ENCODE assay signal across 1 cellular context in the genomic region with DNA sequence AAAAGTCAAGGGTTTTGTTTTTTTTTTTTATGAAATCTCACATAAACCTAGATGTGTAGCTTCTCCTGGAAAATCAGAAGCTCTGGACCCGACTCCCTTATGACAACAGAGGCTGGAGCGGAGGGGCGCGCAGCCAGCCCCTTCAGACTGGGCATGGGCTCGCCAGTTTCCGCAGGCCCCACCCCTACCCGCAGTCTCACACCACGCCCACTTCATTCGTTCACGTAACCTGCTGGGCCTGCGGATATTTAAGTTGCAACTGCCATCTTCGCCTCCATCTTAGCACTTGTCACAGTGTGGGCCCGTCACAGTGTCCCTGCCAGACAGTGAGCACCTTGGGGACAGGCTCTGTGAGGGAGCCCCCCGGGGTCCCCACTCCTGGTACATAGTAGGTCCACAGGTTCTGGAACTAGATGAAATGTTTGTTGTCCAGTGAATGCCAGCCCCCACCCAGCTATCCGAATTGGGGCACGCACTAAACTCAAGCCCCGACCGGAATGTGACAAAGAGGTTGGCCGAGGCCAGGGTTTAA.
TF ChIP-seq lines count a peak whose summit lies in the region.

No MANE protein-coding gene starts in this region.

TF ChIP-seq in HepG2, 621 proteins besides CTCF, POLR2A, EP300 and RAD21 (continued from another document and continues in another):
- TF ChIP-seq ZNF737 (CRISPR knock-in tag; IDR thresholded peaks at IDR 0.05; ENCODE audit: borderline replicate concordance) (peak; percentile 44; the same call in 1 of the 2 replicates), TSC22D2 (CRISPR knock-in tag; IDR thresholded peaks at IDR 0.05; ENCODE audit: borderline replicate concordance) (no peak), IKZF1 (IDR thresholded peaks at IDR 0.05) (no peak), ZNF746 (CRISPR knock-in tag; IDR thresholded peaks at IDR 0.05) (no peak), ZNF678 (CRISPR knock-in tag; IDR thresholded peaks at IDR 0.05) (peak; percentile 80; the same call in 1 of the 2 replicates), ZNF34 (CRISPR knock-in tag; IDR thresholded peaks at IDR 0.05; ENCODE audit: borderline replicate concordance) (no peak), AGO2 (optimal IDR thresholded peaks at IDR 0.05; ENCODE audit: low read depth, low read length) (peak; percentile 82), TOPORS (CRISPR knock-in tag; IDR thresholded peaks at IDR 0.05) (0 out of 2 replicates have a peak, but pooled peaks have one; percentile 4), CHD4 (IDR thresholded peaks at IDR 0.05; ENCODE audit: borderline replicate concordance, low read length) (peak; percentile 67; the same call in 1 of the 2 replicates), HMG20A (CRISPR knock-in tag; IDR thresholded peaks at IDR 0.05; ENCODE audit: borderline replicate concordance) (no peak), ZNF224 (CRISPR knock-in tag; IDR thresholded peaks at IDR 0.05) (0 out of 2 replicates have a peak, but pooled peaks have one; percentile 19), ZNF776 (CRISPR knock-in tag; IDR thresholded peaks at IDR 0.05) (no peak), ZSCAN30 (CRISPR knock-in tag; IDR thresholded peaks at IDR 0.05) (peak; percentile 8; the same call in 1 of the 2 replicates), TOE1 (CRISPR knock-in tag; IDR thresholded peaks at IDR 0.05) (no peak), THYN1 (CRISPR knock-in tag; IDR thresholded peaks at IDR 0.05; ENCODE audit: borderline replicate concordance, low read depth) (0 out of 2 replicates have a peak, but pooled peaks have one; percentile 25), ZFP36L1 (CRISPR knock-in tag; IDR thresholded peaks at IDR 0.05) (no peak), FOXJ3 (CRISPR knock-in tag; IDR thresholded peaks at IDR 0.05; ENCODE audit: borderline replicate concordance) (no peak), RBFOX2 (IDR thresholded peaks at IDR 0.05; ENCODE audit: low read depth, low read length) (0 out of 2 replicates have a peak, but pooled peaks have one; percentile 10), FOXA3 (CRISPR knock-in tag; IDR thresholded peaks at IDR 0.05) (no peak), KLF16 (CRISPR knock-in tag; IDR thresholded peaks at IDR 0.05) (0 out of 4 replicates have a peak, but pooled peaks of 1 of the 2 experiments have one; percentile 24), MIER3 (CRISPR knock-in tag; IDR thresholded peaks at IDR 0.05; ENCODE audit: borderline replicate concordance) (no peak), ZNF768 (CRISPR knock-in tag; IDR thresholded peaks at IDR 0.05) (no peak), ZNF335 (CRISPR knock-in tag; IDR thresholded peaks at IDR 0.05) (no peak), ZNF577 (CRISPR knock-in tag; IDR thresholded peaks at IDR 0.05; ENCODE audit: borderline replicate concordance, low read depth) (0 out of 2 replicates have a peak, but pooled peaks have one; percentile 75), DPF2 (CRISPR knock-in tag; IDR thresholded peaks at IDR 0.05; ENCODE audit: borderline replicate concordance, low read depth) (no peak), NFYC (CRISPR knock-in tag; IDR thresholded peaks at IDR 0.05) (no peak), POLR2AphosphoS5 (IDR thresholded peaks at IDR 0.05; ENCODE audit: low read depth, low read length) (0 out of 2 replicates have a peak, but pooled peaks have one; percentile 43), ZNF383 (CRISPR knock-in tag; IDR thresholded peaks at IDR 0.05; ENCODE audit: borderline replicate concordance) (0 out of 2 replicates have a peak, but pooled peaks have one; percentile 36)
- TF ChIP-seq, protein P1, sequence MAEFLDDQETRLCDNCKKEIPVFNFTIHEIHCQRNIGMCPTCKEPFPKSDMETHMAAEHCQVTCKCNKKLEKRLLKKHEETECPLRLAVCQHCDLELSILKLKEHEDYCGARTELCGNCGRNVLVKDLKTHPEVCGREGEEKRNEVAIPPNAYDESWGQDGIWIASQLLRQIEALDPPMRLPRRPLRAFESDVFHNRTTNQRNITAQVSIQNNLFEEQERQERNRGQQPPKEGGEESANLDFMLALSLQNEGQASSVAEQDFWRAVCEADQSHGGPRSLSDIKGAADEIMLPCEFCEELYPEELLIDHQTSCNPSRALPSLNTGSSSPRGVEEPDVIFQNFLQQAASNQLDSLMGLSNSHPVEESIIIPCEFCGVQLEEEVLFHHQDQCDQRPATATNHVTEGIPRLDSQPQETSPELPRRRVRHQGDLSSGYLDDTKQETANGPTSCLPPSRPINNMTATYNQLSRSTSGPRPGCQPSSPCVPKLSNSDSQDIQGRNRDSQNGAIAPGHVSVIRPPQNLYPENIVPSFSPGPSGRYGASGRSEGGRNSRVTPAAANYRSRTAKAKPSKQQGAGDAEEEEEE (CRISPR knock-in tag; IDR thresholded peaks at IDR 0.05; ENCODE audit: borderline replicate concordance), result no peak
- TF ChIP-seq, protein P2, sequence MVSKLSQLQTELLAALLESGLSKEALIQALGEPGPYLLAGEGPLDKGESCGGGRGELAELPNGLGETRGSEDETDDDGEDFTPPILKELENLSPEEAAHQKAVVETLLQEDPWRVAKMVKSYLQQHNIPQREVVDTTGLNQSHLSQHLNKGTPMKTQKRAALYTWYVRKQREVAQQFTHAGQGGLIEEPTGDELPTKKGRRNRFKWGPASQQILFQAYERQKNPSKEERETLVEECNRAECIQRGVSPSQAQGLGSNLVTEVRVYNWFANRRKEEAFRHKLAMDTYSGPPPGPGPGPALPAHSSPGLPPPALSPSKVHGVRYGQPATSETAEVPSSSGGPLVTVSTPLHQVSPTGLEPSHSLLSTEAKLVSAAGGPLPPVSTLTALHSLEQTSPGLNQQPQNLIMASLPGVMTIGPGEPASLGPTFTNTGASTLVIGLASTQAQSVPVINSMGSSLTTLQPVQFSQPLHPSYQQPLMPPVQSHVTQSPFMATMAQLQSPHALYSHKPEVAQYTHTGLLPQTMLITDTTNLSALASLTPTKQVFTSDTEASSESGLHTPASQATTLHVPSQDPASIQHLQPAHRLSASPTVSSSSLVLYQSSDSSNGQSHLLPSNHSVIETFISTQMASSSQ (IDR thresholded peaks at IDR 0.05; ENCODE audit: low read depth), result no peak
- TF ChIP-seq, protein P2 (CRISPR knock-in tag; IDR thresholded peaks at IDR 0.05; ENCODE audit: borderline replicate concordance), result no peak
- TF ChIP-seq, protein P3, sequence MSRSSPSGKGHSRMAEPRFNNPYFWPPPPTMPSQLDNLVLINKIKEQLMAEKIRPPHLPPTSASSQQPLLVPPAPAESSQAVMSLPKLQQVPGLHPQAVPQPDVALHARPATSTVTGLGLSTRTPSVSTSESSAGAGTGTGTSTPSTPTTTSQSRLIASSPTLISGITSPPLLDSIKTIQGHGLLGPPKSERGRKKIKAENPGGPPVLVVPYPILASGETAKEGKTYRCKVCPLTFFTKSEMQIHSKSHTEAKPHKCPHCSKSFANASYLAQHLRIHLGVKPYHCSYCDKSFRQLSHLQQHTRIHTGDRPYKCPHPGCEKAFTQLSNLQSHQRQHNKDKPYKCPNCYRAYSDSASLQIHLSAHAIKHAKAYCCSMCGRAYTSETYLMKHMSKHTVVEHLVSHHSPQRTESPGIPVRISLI (CRISPR knock-in tag; IDR thresholded peaks at IDR 0.05; ENCODE audit: borderline replicate concordance), result no peak
- TF ChIP-seq, protein P4, sequence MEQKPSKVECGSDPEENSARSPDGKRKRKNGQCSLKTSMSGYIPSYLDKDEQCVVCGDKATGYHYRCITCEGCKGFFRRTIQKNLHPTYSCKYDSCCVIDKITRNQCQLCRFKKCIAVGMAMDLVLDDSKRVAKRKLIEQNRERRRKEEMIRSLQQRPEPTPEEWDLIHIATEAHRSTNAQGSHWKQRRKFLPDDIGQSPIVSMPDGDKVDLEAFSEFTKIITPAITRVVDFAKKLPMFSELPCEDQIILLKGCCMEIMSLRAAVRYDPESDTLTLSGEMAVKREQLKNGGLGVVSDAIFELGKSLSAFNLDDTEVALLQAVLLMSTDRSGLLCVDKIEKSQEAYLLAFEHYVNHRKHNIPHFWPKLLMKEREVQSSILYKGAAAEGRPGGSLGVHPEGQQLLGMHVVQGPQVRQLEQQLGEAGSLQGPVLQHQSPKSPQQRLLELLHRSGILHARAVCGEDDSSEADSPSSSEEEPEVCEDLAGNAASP (CRISPR knock-in tag; IDR thresholded peaks at IDR 0.05; ENCODE audit: borderline replicate concordance), result no peak
- TF ChIP-seq, protein P5, sequence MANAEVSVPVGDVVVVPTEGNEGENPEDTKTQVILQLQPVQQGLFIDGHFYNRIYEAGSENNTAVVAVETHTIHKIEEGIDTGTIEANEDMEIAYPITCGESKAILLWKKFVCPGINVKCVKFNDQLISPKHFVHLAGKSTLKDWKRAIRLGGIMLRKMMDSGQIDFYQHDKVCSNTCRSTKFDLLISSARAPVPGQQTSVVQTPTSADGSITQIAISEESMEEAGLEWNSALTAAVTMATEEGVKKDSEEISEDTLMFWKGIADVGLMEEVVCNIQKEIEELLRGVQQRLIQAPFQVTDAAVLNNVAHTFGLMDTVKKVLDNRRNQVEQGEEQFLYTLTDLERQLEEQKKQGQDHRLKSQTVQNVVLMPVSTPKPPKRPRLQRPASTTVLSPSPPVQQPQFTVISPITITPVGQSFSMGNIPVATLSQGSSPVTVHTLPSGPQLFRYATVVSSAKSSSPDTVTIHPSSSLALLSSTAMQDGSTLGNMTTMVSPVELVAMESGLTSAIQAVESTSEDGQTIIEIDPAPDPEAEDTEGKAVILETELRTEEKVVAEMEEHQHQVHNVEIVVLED (CRISPR knock-in tag; IDR thresholded peaks at IDR 0.05; ENCODE audit: borderline replicate concordance), result no peak
- TF ChIP-seq, protein P6, sequence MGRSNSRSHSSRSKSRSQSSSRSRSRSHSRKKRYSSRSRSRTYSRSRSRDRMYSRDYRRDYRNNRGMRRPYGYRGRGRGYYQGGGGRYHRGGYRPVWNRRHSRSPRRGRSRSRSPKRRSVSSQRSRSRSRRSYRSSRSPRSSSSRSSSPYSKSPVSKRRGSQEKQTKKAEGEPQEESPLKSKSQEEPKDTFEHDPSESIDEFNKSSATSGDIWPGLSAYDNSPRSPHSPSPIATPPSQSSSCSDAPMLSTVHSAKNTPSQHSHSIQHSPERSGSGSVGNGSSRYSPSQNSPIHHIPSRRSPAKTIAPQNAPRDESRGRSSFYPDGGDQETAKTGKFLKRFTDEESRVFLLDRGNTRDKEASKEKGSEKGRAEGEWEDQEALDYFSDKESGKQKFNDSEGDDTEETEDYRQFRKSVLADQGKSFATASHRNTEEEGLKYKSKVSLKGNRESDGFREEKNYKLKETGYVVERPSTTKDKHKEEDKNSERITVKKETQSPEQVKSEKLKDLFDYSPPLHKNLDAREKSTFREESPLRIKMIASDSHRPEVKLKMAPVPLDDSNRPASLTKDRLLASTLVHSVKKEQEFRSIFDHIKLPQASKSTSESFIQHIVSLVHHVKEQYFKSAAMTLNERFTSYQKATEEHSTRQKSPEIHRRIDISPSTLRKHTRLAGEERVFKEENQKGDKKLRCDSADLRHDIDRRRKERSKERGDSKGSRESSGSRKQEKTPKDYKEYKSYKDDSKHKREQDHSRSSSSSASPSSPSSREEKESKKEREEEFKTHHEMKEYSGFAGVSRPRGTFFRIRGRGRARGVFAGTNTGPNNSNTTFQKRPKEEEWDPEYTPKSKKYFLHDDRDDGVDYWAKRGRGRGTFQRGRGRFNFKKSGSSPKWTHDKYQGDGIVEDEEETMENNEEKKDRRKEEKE (IDR thresholded peaks at IDR 0.05), result no peak
- TF ChIP-seq, protein P7, sequence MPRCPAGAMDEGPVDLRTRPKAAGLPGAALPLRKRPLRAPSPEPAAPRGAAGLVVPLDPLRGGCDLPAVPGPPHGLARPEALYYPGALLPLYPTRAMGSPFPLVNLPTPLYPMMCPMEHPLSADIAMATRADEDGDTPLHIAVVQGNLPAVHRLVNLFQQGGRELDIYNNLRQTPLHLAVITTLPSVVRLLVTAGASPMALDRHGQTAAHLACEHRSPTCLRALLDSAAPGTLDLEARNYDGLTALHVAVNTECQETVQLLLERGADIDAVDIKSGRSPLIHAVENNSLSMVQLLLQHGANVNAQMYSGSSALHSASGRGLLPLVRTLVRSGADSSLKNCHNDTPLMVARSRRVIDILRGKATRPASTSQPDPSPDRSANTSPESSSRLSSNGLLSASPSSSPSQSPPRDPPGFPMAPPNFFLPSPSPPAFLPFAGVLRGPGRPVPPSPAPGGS (CRISPR knock-in tag; IDR thresholded peaks at IDR 0.05), result no peak
- TF ChIP-seq, protein P8, sequence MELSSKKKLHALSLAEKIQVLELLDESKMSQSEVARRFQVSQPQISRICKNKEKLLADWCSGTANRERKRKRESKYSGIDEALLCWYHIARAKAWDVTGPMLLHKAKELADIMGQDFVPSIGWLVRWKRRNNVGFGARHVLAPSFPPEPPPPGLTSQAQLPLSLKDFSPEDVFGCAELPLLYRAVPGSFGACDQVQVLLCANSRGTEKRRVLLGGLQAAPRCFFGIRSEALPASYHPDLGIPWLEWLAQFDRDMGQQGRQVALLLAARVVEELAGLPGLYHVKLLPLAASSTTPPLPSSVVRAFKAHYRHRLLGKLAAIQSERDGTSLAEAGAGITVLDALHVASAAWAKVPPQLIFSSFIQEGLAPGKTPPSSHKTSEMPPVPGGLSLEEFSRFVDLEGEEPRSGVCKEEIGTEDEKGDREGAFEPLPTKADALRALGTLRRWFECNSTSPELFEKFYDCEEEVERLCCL (CRISPR knock-in tag; IDR thresholded peaks at IDR 0.05; ENCODE audit: borderline replicate concordance), result no peak
- TF ChIP-seq, protein P9, sequence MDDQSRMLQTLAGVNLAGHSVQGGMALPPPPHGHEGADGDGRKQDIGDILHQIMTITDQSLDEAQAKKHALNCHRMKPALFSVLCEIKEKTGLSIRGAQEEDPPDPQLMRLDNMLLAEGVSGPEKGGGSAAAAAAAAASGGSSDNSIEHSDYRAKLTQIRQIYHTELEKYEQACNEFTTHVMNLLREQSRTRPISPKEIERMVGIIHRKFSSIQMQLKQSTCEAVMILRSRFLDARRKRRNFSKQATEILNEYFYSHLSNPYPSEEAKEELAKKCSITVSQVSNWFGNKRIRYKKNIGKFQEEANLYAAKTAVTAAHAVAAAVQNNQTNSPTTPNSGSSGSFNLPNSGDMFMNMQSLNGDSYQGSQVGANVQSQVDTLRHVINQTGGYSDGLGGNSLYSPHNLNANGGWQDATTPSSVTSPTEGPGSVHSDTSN (CRISPR knock-in tag; IDR thresholded peaks at IDR 0.05; ENCODE audit: borderline replicate concordance), result 0 out of 2 replicates have a peak, but pooled peaks have one; percentile 31
- TF ChIP-seq, protein P10, sequence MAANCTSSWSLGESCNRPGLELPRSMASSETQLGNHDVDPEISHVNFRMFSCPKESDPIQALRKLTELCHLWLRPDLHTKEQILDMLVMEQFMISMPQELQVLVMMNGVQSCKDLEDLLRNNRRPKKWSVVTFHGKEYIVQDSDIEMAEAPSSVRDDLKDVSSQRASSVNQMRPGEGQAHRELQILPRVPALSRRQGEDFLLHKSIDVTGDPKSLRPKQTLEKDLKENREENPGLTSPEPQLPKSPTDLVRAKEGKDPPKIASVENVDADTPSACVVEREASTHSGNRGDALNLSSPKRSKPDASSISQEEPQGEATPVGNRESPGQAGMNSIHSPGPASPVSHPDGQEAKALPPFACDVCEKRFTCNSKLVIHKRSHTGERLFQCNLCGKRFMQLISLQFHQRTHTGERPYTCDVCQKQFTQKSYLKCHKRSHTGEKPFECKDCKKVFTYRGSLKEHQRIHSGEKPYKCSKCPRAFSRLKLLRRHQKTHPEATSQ (CRISPR knock-in tag; IDR thresholded peaks at IDR 0.05; ENCODE audit: borderline replicate concordance), result no peak
